1 cellular context compared by ENCODE assay signal in the genomic region with DNA sequence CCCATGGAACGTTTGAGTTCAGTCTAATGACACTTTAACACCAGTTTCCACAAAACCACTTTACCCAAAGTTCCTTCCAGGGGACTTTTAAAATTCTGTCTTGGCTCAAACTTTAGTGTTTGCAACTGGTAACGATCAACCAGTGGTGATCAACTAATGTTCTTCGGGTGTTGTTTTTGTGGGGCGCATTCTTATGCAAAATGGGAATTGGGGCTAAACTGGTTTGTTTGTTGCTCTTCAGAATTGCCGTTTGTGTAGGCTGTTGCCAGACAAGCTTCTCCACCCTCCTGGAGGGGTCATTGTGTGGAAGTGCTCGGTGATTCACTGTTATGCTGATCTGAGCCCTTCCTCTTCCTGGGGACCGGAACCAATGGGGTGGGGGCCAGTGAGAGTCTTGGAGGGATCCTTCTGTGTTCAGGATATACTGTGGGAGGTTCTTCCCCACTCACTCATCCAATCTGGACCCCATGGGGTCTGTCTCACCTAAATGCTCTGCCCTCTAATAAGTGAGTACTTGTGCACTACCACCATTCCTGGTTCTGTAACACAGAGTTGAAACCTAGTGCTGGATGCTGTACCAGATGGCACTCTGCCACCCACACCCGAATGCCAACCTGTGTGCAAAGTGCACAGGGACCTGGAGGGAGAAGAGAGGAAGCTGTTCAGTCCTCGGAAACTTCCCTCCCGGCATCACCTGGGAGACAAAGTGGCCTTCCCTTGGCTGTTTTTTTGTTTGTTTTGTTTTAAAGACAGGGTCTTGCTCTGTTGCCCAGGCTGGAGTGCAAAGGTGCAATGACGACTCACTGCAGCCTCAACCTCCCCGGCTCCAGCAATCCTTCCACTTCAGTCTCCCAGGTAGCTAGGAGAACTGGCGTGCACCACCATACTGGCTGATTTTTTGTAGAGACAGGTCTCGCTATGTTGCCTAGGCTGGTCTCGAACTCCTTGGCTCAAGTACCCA.
A peak's percentile ranks its signal among the peaks of the same experiment; 100 is the strongest.
TF ChIP-seq lines count a peak whose summit lies in the region.

No MANE protein-coding gene starts in this region.

TF ChIP-seq in endothelial cell of umbilical vein, 7 proteins besides CTCF, POLR2A, EP300 and RAD21 (continued from another document):
- TF ChIP-seq, protein P1, sequence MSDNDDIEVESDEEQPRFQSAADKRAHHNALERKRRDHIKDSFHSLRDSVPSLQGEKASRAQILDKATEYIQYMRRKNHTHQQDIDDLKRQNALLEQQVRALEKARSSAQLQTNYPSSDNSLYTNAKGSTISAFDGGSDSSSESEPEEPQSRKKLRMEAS (IDR thresholded peaks at IDR 0.05; ENCODE audit: insufficient read depth, insufficient read length): no peak
- TF ChIP-seq POLR2AphosphoS5 (IDR thresholded peaks at IDR 0.05; ENCODE audit: insufficient read depth, low read depth, low read length): peak; percentile 62
